ENCODE assay signal across 9 cellular contexts in genomic region chrX:132071260-132071659, GRCh38. TPM values are rescaled to one million over a fixed set of nuclear protein-coding genes. Genes with fewer than 3 reads are reported as not detected.
A peak's percentile ranks its signal among the peaks of the same experiment; 100 is the strongest.
DNase-seq lines count a peak whose midpoint lies in the region; ATAC-seq and TF ChIP-seq lines count a peak whose summit lies in the region.
"Had no signal": no experiment of that assay in that cellular context is flagged by ENCODE, and none has a peak within 500 bp of the region (broad histone marks: within the 10 kb centered on the region; RNA-seq: fewer than 3 reads in every experiment).

No MANE protein-coding gene starts in this region.

- no peaks in the 10 kb centered on the region for H3K9me3 Mint-ChIP-seq in brain

- H3K9me3 ChIP-seq in right lobe of liver (no peaks in the 10 kb centered on the region), BE2C (no peaks in the 10 kb centered on the region)

- H3K27ac Mint-ChIP-seq in brain: peak overlapping the region in 2 of 5 experiments; percentile 20 to 50

- no peak overlapping the region for H3K27ac ChIP-seq in right lobe of liver

- intact Hi-C loops in right lobe of liver (cut with DNase I) (no loop called here), left cardiac atrium (cut with DNase I) (no loop called here)

- ATAC-seq in right lobe of liver (peak in 3 of 4 donors; percentile 52 to 68 (median 58)), left cardiac atrium (no peak), GM21717 (IDR thresholded peaks at IDR 0.05; ENCODE audit: unreplicated experiment) (no peak)

- peak; percentile 36; the same call in 1 of the 2 replicates for TF ChIP-seq CTCF in LNCAP (IDR thresholded peaks at IDR 0.05)
- TF ChIP-seq CTCF in brain (conservative IDR thresholded peaks at IDR 0.05): peak; percentile 52 to 66
- peak; percentile 28 to 42 (median 39) for TF ChIP-seq CTCF in right lobe of liver (IDR thresholded peaks at IDR 0.05)
- no peak for TF ChIP-seq CTCF in BE2C (IDR thresholded peaks at IDR 0.05; ENCODE audit: low read depth, low read length)

- H3K4me3 ChIP-seq in right lobe of liver: no peak overlapping the region
- H3K4me3 ChIP-seq in BE2C (ENCODE audit: low read depth, low read length): no peak overlapping the region

- H3K27me3 Mint-ChIP-seq in brain: no peaks in the 10 kb centered on the region

- H3K36me3 Mint-ChIP-seq in brain: peaks cover 26% of the 10 kb centered on the region

- no peak overlapping the region for H3K4me3 Mint-ChIP-seq in brain

- H3K4me1 ChIP-seq in right lobe of liver (no peaks in the 10 kb centered on the region), BE2C (no peaks in the 10 kb centered on the region)

- no peaks in the 10 kb centered on the region for H3K36me3 ChIP-seq in right lobe of liver
- no peaks in the 10 kb centered on the region for H3K36me3 ChIP-seq in BE2C

- no peak for TF ChIP-seq POLR2A in right lobe of liver (IDR thresholded peaks at IDR 0.05)

- H3K4me1 Mint-ChIP-seq in brain: peaks cover 6% of the 10 kb centered on the region

- H3K27me3 ChIP-seq in right lobe of liver (no peaks in the 10 kb centered on the region), BE2C (no peaks in the 10 kb centered on the region)

- DNase-seq in COLO829 (ENCODE audit: low spot score) (peak; percentile 24), right lobe of liver (no peak), BE2C (no peak), left cardiac atrium (no peak)
- no peak for DNase-seq in activated CD4-positive, alpha-beta T cell treated with anti-CD3 and anti-CD28 coated beads, Interleukin-2, amount 50 U/mL, for 4 hours
- DNase-seq: activated T-cell treated with anti-CD3 and anti-CD28 coated beads, Interleukin-2, amount 50 U/mL, for 1 hour had no signal

RNA-seq across cellular contexts. Expression of gene STK26, which starts 48.2 kb away (rescaled TPM):
- polyA plus RNA-seq in brain (ENCODE audit: insufficient read depth, low read depth, low replicate concordance): 5.9 TPM
- total RNA-seq in right lobe of liver: 1 to 10 TPM; 2.7 to 4.0 (median 3.4) TPM
- polyA plus RNA-seq in BE2C (2012; ENCODE audit: insufficient read depth, insufficient read length, low read depth): not detected
- total RNA-seq in left cardiac atrium: 1 to 10 TPM; 1.5 to 2.1 TPM

RNA-seq across cellular contexts. Expression of gene FRMD7, which starts 56.6 kb away (rescaled TPM):
- not detected for polyA plus RNA-seq in brain (ENCODE audit: insufficient read depth, low read depth, low replicate concordance)
- under 1 TPM in 3 of 6 experiments, not detected in 3; 0.07 to 0.18 (median 0.09) TPM for total RNA-seq in right lobe of liver
- polyA plus RNA-seq in BE2C (2012; ENCODE audit: insufficient read depth, insufficient read length, low read depth): not detected
- total RNA-seq in left cardiac atrium: not detected

Comparison
In these comparisons a context has a peak if more than half of its experiments do, and no peak if none do; other contexts are left out.
1. ATAC-seq: peak in right lobe of liver (3 of 4); none in left cardiac atrium (0 of 2) and GM21717 (single experiment).